7 cellular contexts compared by ENCODE assay signal in the genomic region with DNA sequence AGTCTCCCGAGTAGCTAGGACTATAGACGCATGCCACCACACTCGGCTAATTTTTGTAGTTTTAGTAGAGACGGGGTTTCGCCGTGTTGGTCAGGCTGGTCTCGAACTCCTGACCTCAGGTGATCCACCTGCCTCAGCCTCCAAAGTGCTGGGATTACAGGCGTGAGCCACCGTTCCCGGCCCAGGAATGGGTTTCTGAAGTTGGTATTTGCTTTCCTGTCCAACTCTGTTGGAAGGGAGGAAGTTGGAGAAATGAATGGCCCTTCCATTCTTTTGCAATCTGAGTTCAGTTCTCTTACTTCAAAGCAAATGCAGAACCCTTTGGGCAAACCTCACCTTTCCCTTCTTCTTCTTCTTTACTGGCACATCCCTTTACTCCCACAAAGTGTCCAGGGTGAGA. TPM values are rescaled to one million over a fixed set of nuclear protein-coding genes. Genes with fewer than 3 reads are reported as not detected.
DNase-seq lines count a peak whose midpoint lies in the region; ATAC-seq, FAIRE-seq and TF ChIP-seq lines count a peak whose summit lies in the region.
"Not testable (repeated sequence)": the region's sequence is repeated elsewhere in the genome, so short reads cannot be mapped to it uniquely, and the experiment has no call there.

No MANE protein-coding gene starts in this region.

- H3K56ac ChIP-seq in H1 (replicated peaks; ENCODE audit: insufficient read length, low read depth, low read length) = not testable (repeated sequence)

- peak overlapping the region; percentile 91 for H3K4me3 Mint-ChIP-seq in T-helper 2 cell treated with Interferon-gamma antibody and Interleukin-4, amounts not matched to agents 5 μg/mL and 100 μg/mL, for 36 hours
- H3K4me3 Mint-ChIP-seq in activated naive CD4-positive, alpha-beta T cell treated with anti-CD3 and anti-CD28 coated beads, Interleukin-2, amount 10 ng/mL, durations not matched to agents 7 days and 5 days = peak overlapping the region; percentile 84
- H3K4me3 Mint-ChIP-seq in memory B cell = peak overlapping the region; percentile 92

- H4K5ac ChIP-seq in H1 (ENCODE audit: insufficient read length, low read depth, low read length) = not testable (repeated sequence)

- H4K20me1 ChIP-seq in DND-41 (ENCODE audit: insufficient read depth, low read length); Karpas-422 (ENCODE audit: insufficient read depth, low read depth, low read length); H1 (replicated peaks in 1 of 2; ENCODE audit: control insufficient read depth in 1 of 2, insufficient read depth in 2 of 2, low read length in 2 of 2): not testable (repeated sequence)

- not testable (repeated sequence) for H3K9me2 ChIP-seq in Karpas-422 (replicated peaks; ENCODE audit: insufficient read depth, low read length)

- CTCF ChIA-PET in activated naive CD4-positive, alpha-beta T cell treated with anti-CD3 and anti-CD28 coated beads, Interleukin-2, amount 10 ng/mL, durations not matched to agents 7 days and 5 days (lab: Charles Lee) = interaction anchor here (1.0 to 1.2 kb wide), 2 partner anchors 8 to 150 kb away, joined by 3 to 4 read pairs; no protein-coding TSS in a partner anchor
- CTCF ChIA-PET in H1 (lab: Charles Lee; ENCODE audit: partially characterized antibody) = interaction anchor here (0.7 to 2.0 kb wide), 2 partner anchors 20 to 21 kb away, joined by 3 to 4 read pairs; no protein-coding TSS in a partner anchor

- not testable (repeated sequence) for H3K27me3 ChIP-seq in DND-41 (ENCODE audit: insufficient read depth, low read length, poor library complexity); Karpas-422 (ENCODE audit: low read length); H1 (replicated peaks in 1 of 4; ENCODE audit: control insufficient read depth in 3 of 4, extremely low read depth in 1 of 4, insufficient read depth in 3 of 4, low read length in 3 of 4); parathyroid adenoma (ENCODE audit: control insufficient read depth, insufficient read depth, low read length)

- POLR2A ChIA-PET in H1 (lab: Charles Lee; ENCODE audit: partially characterized antibody) = interaction anchor here (2.9 to 3.1 kb wide), 2 partner anchors 9 to 10 kb away, joined by 9 to 17 read pairs; no protein-coding TSS in a partner anchor

- H3K9ac ChIP-seq in DND-41 (ENCODE audit: low read depth, low read length) = peak overlapping the region; percentile 96
- H3K9ac ChIP-seq in Karpas-422 (ENCODE audit: low read length); H1 (replicated peaks in 1 of 4; ENCODE audit: extremely low read depth in 1 of 4, low read depth in 3 of 4, low read length in 3 of 4); parathyroid adenoma: not testable (repeated sequence)

- not testable (repeated sequence) for ATAC-seq in DND-41 (ENCODE audit: insufficient read depth, low read depth); memory B cell (ENCODE audit: low read depth)

- H3K14ac ChIP-seq in H1 (ENCODE audit: insufficient read length) = not testable (repeated sequence)

- H3K4me3 ChIP-seq in DND-41 (ENCODE audit: low read depth in 1 of 2, low read length in 2 of 2) (peak overlapping the region in 1 of 2 experiments; percentile 69; a peak in 2 of 4 replicates), Karpas-422 (ENCODE audit: low read length) (peak overlapping the region; percentile 70), H1 (ENCODE audit: extremely low read depth in 1 of 4, insufficient read depth in 2 of 4, low read depth in 3 of 4, low read length in 4 of 4) (peak overlapping the region in 1 of 4 experiments; percentile 81; a peak in 1 of 8 replicates)
- H3K4me3 ChIP-seq in parathyroid adenoma (ENCODE audit: low read depth, low read length) = not testable (repeated sequence)

- not testable (repeated sequence) for H3K27me3 Mint-ChIP-seq in T-helper 2 cell treated with Interferon-gamma antibody and Interleukin-4, amounts not matched to agents 5 μg/mL and 100 μg/mL, for 36 hours (ENCODE audit: low read depth); activated naive CD4-positive, alpha-beta T cell treated with anti-CD3 and anti-CD28 coated beads, Interleukin-2, amount 10 ng/mL, durations not matched to agents 7 days and 5 days; memory B cell

- 0 out of 2 replicates have a peak overlapping the region, but pooled peaks have one; percentile 3 for H2BK5ac ChIP-seq in H1 (ENCODE audit: low read depth, low read length)

- 87% methylated on average over 10 of the region's 10 CpGs; no CpG with 5 or more reads in 1 of the 2 experiments for WGBS in H1 (ENCODE audit: extremely low coverage in 1 of 2, insufficient coverage in 1 of 2, insufficient read length in 1 of 2, insufficient replicate concordance in 2 of 2, low coverage in 1 of 2, low lambda C conversion rate in 2 of 2, missing lambda C conversion rate in 1 of 2), 2 experiments

- H3K9me3 Mint-ChIP-seq in T-helper 2 cell treated with Interferon-gamma antibody and Interleukin-4, amounts not matched to agents 5 μg/mL and 100 μg/mL, for 36 hours; activated naive CD4-positive, alpha-beta T cell treated with anti-CD3 and anti-CD28 coated beads, Interleukin-2, amount 10 ng/mL, durations not matched to agents 7 days and 5 days; memory B cell: not testable (repeated sequence)

- not testable (repeated sequence) for TF ChIP-seq RAD21 in H1 (IDR thresholded peaks at IDR 0.05 in 1 of 2, conservative IDR thresholded peaks at IDR 0.05 in 1 of 2; ENCODE audit: low read depth in 2 of 2, low read length in 2 of 2)

- not testable (repeated sequence) for FAIRE-seq in H1 (lab: Jason Lieb, UNC)

- not testable (repeated sequence) for H3K79me1 ChIP-seq in H1 (ENCODE audit: low read depth, low read length)

- DNase-seq in DND-41; Karpas-422; T-helper 2 cell treated with Interferon-gamma antibody and Interleukin-4, amounts not matched to agents 5 μg/mL and 100 μg/mL, for 36 hours (ENCODE audit: low spot score); activated naive CD4-positive, alpha-beta T cell treated with anti-CD3 and anti-CD28 coated beads, Interleukin-2, amount 10 ng/mL, durations not matched to agents 7 days and 5 days; H1 (ENCODE audit: low read depth in 1 of 2, low spot score in 2 of 2); memory B cell (ENCODE audit: low spot score in 2 of 2): not testable (repeated sequence)

- H3K36me3 ChIP-seq in DND-41 (ENCODE audit: insufficient read depth, low read length); Karpas-422 (ENCODE audit: insufficient read depth, low read length); H1 (ENCODE audit: control insufficient read depth in 2 of 4, insufficient read depth in 4 of 4, low read length in 3 of 4); parathyroid adenoma (ENCODE audit: control insufficient read depth, insufficient read depth, low read length): not testable (repeated sequence)

- H2BK20ac ChIP-seq in H1 (ENCODE audit: low read length) = not testable (repeated sequence)

- H4K8ac ChIP-seq in H1 (ENCODE audit: extremely low read depth, insufficient read depth, low read length) = not testable (repeated sequence)

- H2BK15ac ChIP-seq in H1 (ENCODE audit: low read length) = peak overlapping the region; percentile 40; the same call in 1 of the 2 replicates

- TF ChIP-seq CTCF in DND-41 (IDR thresholded peaks at IDR 0.05; ENCODE audit: borderline replicate concordance, extremely low read depth, low read length, poor library complexity, severe bottlenecking); H1 (IDR thresholded peaks at IDR 0.05; ENCODE audit: control extremely low read depth in 1 of 3, insufficient read depth in 1 of 3, low read depth in 1 of 3, low read length in 3 of 3); parathyroid adenoma (IDR thresholded peaks at IDR 0.05): not testable (repeated sequence)

- H3K4me2 ChIP-seq in DND-41 (ENCODE audit: insufficient read depth, low read length) (peak overlapping the region; percentile 79), Karpas-422 (ENCODE audit: low read depth, low read length, poor library complexity, severe bottlenecking) (peak overlapping the region; percentile 90), H1 (ENCODE audit: insufficient read depth in 1 of 2, low read depth in 2 of 2, low read length in 2 of 2) (peak overlapping the region; percentile 61 to 80)
- not testable (repeated sequence) for H3K4me2 ChIP-seq in parathyroid adenoma (ENCODE audit: low read length)

- TF ChIP-seq POLR2A in H1 (IDR thresholded peaks at IDR 0.05; ENCODE audit: control extremely low read depth in 1 of 2, low read depth in 2 of 2, low read length in 2 of 2) = not testable (repeated sequence)

- H3K4me1 ChIP-seq in DND-41 (ENCODE audit: insufficient read depth, low read length) = peaks cover 29% of the 10 kb centered on the region
- peaks cover 18% of the 10 kb centered on the region for H3K4me1 ChIP-seq in Karpas-422 (ENCODE audit: low read length)
- peaks cover 4 to 14% (median 9%) of the 10 kb centered on the region in 4 experiments; a peak in 6 of 7 replicates for H3K4me1 ChIP-seq in H1 (replicated peaks in 1 of 4; ENCODE audit: control insufficient read depth in 3 of 4, insufficient read depth in 4 of 4, low read length in 3 of 4)
- H3K4me1 ChIP-seq in parathyroid adenoma = not testable (repeated sequence)

- peak overlapping the region; percentile 2 for H2BK120ac ChIP-seq in H1 (replicated peaks; ENCODE audit: low read depth, low read length)

- H3K27ac ChIP-seq in DND-41 (ENCODE audit: low read length) = peak overlapping the region; percentile 82; the same call in 1 of the 2 replicates
- not testable (repeated sequence) for H3K27ac ChIP-seq in Karpas-422 (ENCODE audit: low read length); H1 (ENCODE audit: low read depth, low read length); parathyroid adenoma

- H3K23ac ChIP-seq in H1 (ENCODE audit: insufficient read length) = not testable (repeated sequence)

- H2BK12ac ChIP-seq in H1 (ENCODE audit: low read depth, low read length) = peak overlapping the region; percentile 4; the same call in 1 of the 2 replicates

- peak overlapping the region; percentile 90 for H3K27ac Mint-ChIP-seq in T-helper 2 cell treated with Interferon-gamma antibody and Interleukin-4, amounts not matched to agents 5 μg/mL and 100 μg/mL, for 36 hours
- not testable (repeated sequence) for H3K27ac Mint-ChIP-seq in activated naive CD4-positive, alpha-beta T cell treated with anti-CD3 and anti-CD28 coated beads, Interleukin-2, amount 10 ng/mL, durations not matched to agents 7 days and 5 days
- peak overlapping the region; percentile 91 for H3K27ac Mint-ChIP-seq in memory B cell

- H3K79me2 ChIP-seq in DND-41 (ENCODE audit: insufficient read depth, low read length) = peaks cover 32% of the 10 kb centered on the region
- not testable (repeated sequence) for H3K79me2 ChIP-seq in Karpas-422 (ENCODE audit: low read length); H1 (ENCODE audit: control insufficient read depth in 1 of 2, insufficient read depth in 2 of 2, low read length in 2 of 2); parathyroid adenoma

- H3K36me3 Mint-ChIP-seq in T-helper 2 cell treated with Interferon-gamma antibody and Interleukin-4, amounts not matched to agents 5 μg/mL and 100 μg/mL, for 36 hours (ENCODE audit: low read depth); activated naive CD4-positive, alpha-beta T cell treated with anti-CD3 and anti-CD28 coated beads, Interleukin-2, amount 10 ng/mL, durations not matched to agents 7 days and 5 days; memory B cell: not testable (repeated sequence)

- TF ChIP-seq EP300 in H1 (IDR thresholded peaks at IDR 0.05; ENCODE audit: borderline replicate concordance in 1 of 2, low read depth in 2 of 2, low read length in 2 of 2) = not testable (repeated sequence)

- H3K23me2 ChIP-seq in H1 (ENCODE audit: low read depth, low read length) = peaks cover 10% of the 10 kb centered on the region; the same call in 1 of the 2 replicates

- not testable (repeated sequence) for H2AK5ac ChIP-seq in H1 (ENCODE audit: low read depth, low read length)

- not testable (repeated sequence) for H4K91ac ChIP-seq in H1 (replicated peaks; ENCODE audit: insufficient read length, low read length)

- not testable (repeated sequence) for H3K9me3 ChIP-seq in DND-41 (ENCODE audit: insufficient read depth, low read length, severe bottlenecking); Karpas-422 (ENCODE audit: low read length); H1 (ENCODE audit: insufficient read depth in 2 of 2, low read depth in 1 of 2, low read length in 1 of 2); parathyroid adenoma (ENCODE audit: control insufficient read depth, low read length)

- H3K18ac ChIP-seq in H1 (ENCODE audit: extremely low read depth, low read length) = not testable (repeated sequence)

- H2AFZ ChIP-seq in DND-41 (ENCODE audit: low read depth, low read length) (peak overlapping the region; percentile 92), Karpas-422 (ENCODE audit: low read length) (peak overlapping the region; percentile 97; the same call in 1 of the 2 replicates), H1 (ENCODE audit: low read length) (0 out of 2 replicates have a peak overlapping the region, but pooled peaks have one; percentile 59), parathyroid adenoma (peak overlapping the region; percentile 97)

- peak overlapping the region; percentile 4 for H3K4ac ChIP-seq in H1 (replicated peaks; ENCODE audit: insufficient read length, low read depth, low read length)

- H3K4me1 Mint-ChIP-seq in T-helper 2 cell treated with Interferon-gamma antibody and Interleukin-4, amounts not matched to agents 5 μg/mL and 100 μg/mL, for 36 hours (ENCODE audit: low read depth) = peaks cover 45% of the 10 kb centered on the region
- H3K4me1 Mint-ChIP-seq in activated naive CD4-positive, alpha-beta T cell treated with anti-CD3 and anti-CD28 coated beads, Interleukin-2, amount 10 ng/mL, durations not matched to agents 7 days and 5 days = peaks cover 47% of the 10 kb centered on the region
- peaks cover 25% of the 10 kb centered on the region for H3K4me1 Mint-ChIP-seq in memory B cell

RNA-seq across cellular contexts. Expression of a gene that starts 1.9 kb away (rescaled TPM):
- total RNA-seq in Karpas-422 (2014; rRNA removed; shearing (Covaris generic); ENCODE audit: low replicate concordance) = 3.1 and 10.8 TPM in 2 replicates
- 13.7 and 13.9 TPM in 2 replicates for total RNA-seq in H1 (2021; fragmentation: NEBNext Ultra II Directional; extraction: Animal tissue kit (Norgen Biotek cat#: 25700))
- polyA plus RNA-seq in H1 (2011; rRNA removed) = 5.0 and 6.4 TPM in 2 replicates
- polyA plus RNA-seq in H1 (2011; cell fraction: cytosol; rRNA removed) = 6.4 TPM
- 5.1 TPM for polyA plus RNA-seq in H1 (2011; cell fraction: nucleus; rRNA removed)
- 5.5 to 8.2 TPM (median 7.1 TPM) in 4 replicates for polyA plus RNA-seq in H1 (2012, experiment 1 of 2)
- polyA plus RNA-seq in H1 (2012, experiment 2 of 2) = 4.5 TPM
- polyA plus RNA-seq in H1 (2013, experiment 1 of 2) = 10.8 TPM
- 12.0 TPM for polyA plus RNA-seq in H1 (2013, experiment 2 of 2)
- 14.4 and 15.2 TPM in 2 replicates for polyA minus RNA-seq in H1 (2011; rRNA and poly(A)+ RNA removed)
- 6.8 TPM for polyA minus RNA-seq in H1 (2011; cell fraction: cytosol; rRNA and poly(A)+ RNA removed)
- 11.0 TPM for polyA minus RNA-seq in H1 (2011; cell fraction: nucleus; rRNA and poly(A)+ RNA removed)
